ENCODE assay signal across 13 cellular contexts in the genomic region with DNA sequence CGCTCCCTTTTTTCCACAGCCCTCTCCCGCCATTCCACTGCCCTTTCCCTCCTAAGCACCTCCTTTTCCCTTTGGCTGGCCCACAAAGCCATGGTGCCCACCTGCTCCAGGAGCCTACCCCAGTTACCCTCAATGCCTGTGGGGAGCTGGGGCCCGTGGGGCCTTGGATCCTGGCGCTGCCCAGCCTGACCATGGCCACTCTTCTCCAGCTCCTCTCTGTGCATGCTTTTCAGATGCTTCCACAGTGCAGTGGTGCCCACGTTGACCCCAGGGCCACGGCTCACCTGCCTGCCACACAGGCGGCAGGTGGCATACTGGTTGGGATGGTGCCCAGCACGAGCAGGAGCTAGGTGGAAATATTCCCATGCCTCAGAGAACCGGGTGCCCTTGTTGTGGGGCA. TPM values are rescaled to one million over a fixed set of nuclear protein-coding genes. Genes with fewer than 3 reads are reported as not detected.
DNase-seq lines count a peak whose midpoint lies in the region; ATAC-seq, FAIRE-seq and TF ChIP-seq lines count a peak whose summit lies in the region.
"Had no signal": no experiment of that assay in that cellular context is flagged by ENCODE, and none has a peak within 500 bp of the region (broad histone marks: within the 10 kb centered on the region; RNA-seq: fewer than 3 reads in every experiment).

No MANE protein-coding gene starts in this region.

- H3K27ac Mint-ChIP-seq in immature natural killer cell = peak overlapping the region; percentile 18 to 65 (median 44)

- H2AFZ ChIP-seq in PC-9 = peak overlapping the region; percentile 34; the same call in 1 of the 2 replicates

- CTCF ChIA-PET in A549 (lab: Yijun Ruan, JAX) (interaction anchor here (1.0 to 3.2 kb wide), 4 partner anchors 10 to 122 kb away, joined by 3 to 24 read pairs (median 4); no protein-coding TSS in a partner anchor), PC-9 (lab: Charles Lee) (interaction anchor here (1.4 to 2.1 kb wide), 3 partner anchors 16 to 122 kb away, joined by 4 to 7 read pairs (median 5); no protein-coding TSS in a partner anchor)

- FAIRE-seq in A549 (lab: Jason Lieb, UNC) = no peak

- intact Hi-C loops in PC-9 (cut with micrococcal nuclease; ENCODE audit: unreplicated experiment) = loop anchor here (1.0 to 2.0 kb wide), 3 partner anchors 8 to 482 kb away; no protein-coding TSS in a partner anchor

- no peak for TF ChIP-seq POLR2A in A549 (IDR thresholded peaks at IDR 0.05; ENCODE audit: low read length)

- 71% methylated on average over 8 of the region's 9 CpGs for WGBS in A549 (ENCODE audit: missing lambda C conversion rate)

- POLR2A ChIA-PET in A549 (lab: Yijun Ruan, JAX) = interaction anchor here (0.8 kb wide), 1 partner anchor 8 kb away, joined by 3 read pairs; no protein-coding TSS in a partner anchor
- POLR2A ChIA-PET in PC-9 (lab: Charles Lee; ENCODE audit: unreplicated experiment) = interaction anchor here (0.5 to 1.4 kb wide), 6 partner anchors 8 to 385 kb away, joined by 3 to 30 read pairs (median 4); a partner anchor contains a TSS

- no peaks in the 10 kb centered on the region for H4K20me1 ChIP-seq in PC-9 (ENCODE audit: insufficient read depth)

- BruUV-seq in PC-9 (replicated peaks; lab: Mats Ljungman, UMichigan) = no TSS peak

- H3K27ac ChIP-seq in A549 (peak overlapping the region; percentile 67 to 80), PC-9 (peak overlapping the region; percentile 57)
- H3K27ac ChIP-seq: coronary artery, neutrophil had no signal

- H3K27me3 ChIP-seq in PC-9 (ENCODE audit: insufficient read depth, low read depth) = no peaks in the 10 kb centered on the region
- H3K27me3 ChIP-seq: neutrophil had no signal

- H3K4me1 Mint-ChIP-seq in immature natural killer cell = peaks cover 6 to 33% of the 10 kb centered on the region in 2 donors

- DNase-seq in A549 (ENCODE audit: low read depth in 1 of 2, low spot score in 1 of 2) (no peak), PC-9 (no peak), immature natural killer cell (no peak), NCI-H1930 (lab: John Stamatoyannopoulos, UW) (no peak), occipital lobe (lab: John Stamatoyannopoulos, UW) (no peak), AML-193 (lab: John Stamatoyannopoulos, UW) (no peak)
- DNase-seq: COR-L47, NCI-H446 had no signal

- no peaks in the 10 kb centered on the region for H3K79me2 ChIP-seq in PC-9 (ENCODE audit: low read depth)

- TF ChIP-seq EP300 in A549 (IDR thresholded peaks at IDR 0.05) = no peak

- no peaks in the 10 kb centered on the region for H3K36me3 ChIP-seq in PC-9 (ENCODE audit: low read depth)
- H3K36me3 ChIP-seq: neutrophil had no signal

- H3F3A ChIP-seq in PC-9 (ENCODE audit: insufficient read depth, low read depth) = peaks cover 20% of the 10 kb centered on the region

- H3K4me3 ChIP-seq in A549 = no peak overlapping the region
- peak overlapping the region; percentile 39 for H3K4me3 ChIP-seq in GM12875 (ENCODE audit: low read depth, low read length)
- no peak overlapping the region for H3K4me3 ChIP-seq in PC-9
- H3K4me3 ChIP-seq: coronary artery had no signal

- H3K9me3 ChIP-seq in A549 (no peaks in the 10 kb centered on the region), PC-9 (ENCODE audit: insufficient read depth, low read depth) (no peaks in the 10 kb centered on the region; the same call in 1 of the 2 replicates)
- H3K9me3 ChIP-seq: neutrophil had no signal

- TF ChIP-seq RAD21 in A549 (conservative IDR thresholded peaks at IDR 0.05 in 1 of 2, IDR thresholded peaks at IDR 0.05 in 1 of 2) = no peak

- no peaks in the 10 kb centered on the region for H3K9me3 Mint-ChIP-seq in immature natural killer cell

- H3K9me2 ChIP-seq in PC-9 (ENCODE audit: insufficient read depth) = no peaks in the 10 kb centered on the region

- H3K4me3 Mint-ChIP-seq in immature natural killer cell = no peak overlapping the region

- TF ChIP-seq CTCF in A549 (IDR thresholded peaks at IDR 0.05) (no peak), GM12875 (IDR thresholded peaks at IDR 0.05; ENCODE audit: borderline replicate concordance, insufficient read depth, low read depth, low read length) (no peak), PC-9 (conservative IDR thresholded peaks at IDR 0.05) (no peak)

- ATAC-seq in A549 = no peak
- no peak for ATAC-seq in HG03378 (IDR thresholded peaks at IDR 0.05; ENCODE audit: unreplicated experiment)

- H3K4me1 ChIP-seq in A549 (peaks cover 72% of the 10 kb centered on the region), PC-9 (replicated peaks; ENCODE audit: insufficient read depth) (peaks cover 28% of the 10 kb centered on the region)

- H3K4me2 ChIP-seq in A549 (peak overlapping the region; percentile 51), PC-9 (peak overlapping the region; percentile 27)

- H3K27me3 Mint-ChIP-seq in immature natural killer cell (ENCODE audit: low read depth in 3 of 3) = no peaks in the 10 kb centered on the region

- H3K36me3 Mint-ChIP-seq in immature natural killer cell = peaks cover 34 to 56% (median 36%) of the 10 kb centered on the region in 3 donors

TF ChIP-seq in A549, 52 proteins besides CTCF, POLR2A, EP300 and RAD21:
- TF ChIP-seq CEBPB (IDR thresholded peaks at IDR 0.05) (no peak), KDM1A (IDR thresholded peaks at IDR 0.05; ENCODE audit: low read depth) (no peak), KDM5A (IDR thresholded peaks at IDR 0.05) (no peak), CHD4 (IDR thresholded peaks at IDR 0.05; ENCODE audit: borderline replicate concordance) (no peak), JUNB (IDR thresholded peaks at IDR 0.05) (no peak), FOXS1 (CRISPR knock-in tag; IDR thresholded peaks at IDR 0.05) (no peak), ZC3H11A (IDR thresholded peaks at IDR 0.05) (no peak), RCOR1 (IDR thresholded peaks at IDR 0.05; ENCODE audit: low read depth, low read length) (no peak), HDAC2 (IDR thresholded peaks at IDR 0.05) (no peak), ZNF302 (CRISPR knock-in tag; IDR thresholded peaks at IDR 0.05) (no peak), BHLHE40 (IDR thresholded peaks at IDR 0.05; ENCODE audit: low read depth, low read length) (no peak), MAFK (IDR thresholded peaks at IDR 0.05; ENCODE audit: partially characterized antibody) (no peak), CBX2 (IDR thresholded peaks at IDR 0.05; ENCODE audit: borderline replicate concordance, low read depth) (no peak), NR3C1 (IDR thresholded peaks at IDR 0.05) (no peak), HOXB5 (CRISPR knock-in tag; IDR thresholded peaks at IDR 0.05) (no peak), FOSB (CRISPR knock-in tag; IDR thresholded peaks at IDR 0.05) (no peak)
- TF ChIP-seq, protein P1, sequence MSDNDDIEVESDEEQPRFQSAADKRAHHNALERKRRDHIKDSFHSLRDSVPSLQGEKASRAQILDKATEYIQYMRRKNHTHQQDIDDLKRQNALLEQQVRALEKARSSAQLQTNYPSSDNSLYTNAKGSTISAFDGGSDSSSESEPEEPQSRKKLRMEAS (IDR thresholded peaks at IDR 0.05) = no peak
- TF ChIP-seq, protein P2, sequence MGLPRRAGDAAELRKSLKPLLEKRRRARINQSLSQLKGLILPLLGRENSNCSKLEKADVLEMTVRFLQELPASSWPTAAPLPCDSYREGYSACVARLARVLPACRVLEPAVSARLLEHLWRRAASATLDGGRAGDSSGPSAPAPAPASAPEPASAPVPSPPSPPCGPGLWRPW (IDR thresholded peaks at IDR 0.05) = no peak
- TF ChIP-seq, protein P3, sequence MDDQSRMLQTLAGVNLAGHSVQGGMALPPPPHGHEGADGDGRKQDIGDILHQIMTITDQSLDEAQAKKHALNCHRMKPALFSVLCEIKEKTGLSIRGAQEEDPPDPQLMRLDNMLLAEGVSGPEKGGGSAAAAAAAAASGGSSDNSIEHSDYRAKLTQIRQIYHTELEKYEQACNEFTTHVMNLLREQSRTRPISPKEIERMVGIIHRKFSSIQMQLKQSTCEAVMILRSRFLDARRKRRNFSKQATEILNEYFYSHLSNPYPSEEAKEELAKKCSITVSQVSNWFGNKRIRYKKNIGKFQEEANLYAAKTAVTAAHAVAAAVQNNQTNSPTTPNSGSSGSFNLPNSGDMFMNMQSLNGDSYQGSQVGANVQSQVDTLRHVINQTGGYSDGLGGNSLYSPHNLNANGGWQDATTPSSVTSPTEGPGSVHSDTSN (IDR thresholded peaks at IDR 0.05) = no peak
- TF ChIP-seq, protein P4, sequence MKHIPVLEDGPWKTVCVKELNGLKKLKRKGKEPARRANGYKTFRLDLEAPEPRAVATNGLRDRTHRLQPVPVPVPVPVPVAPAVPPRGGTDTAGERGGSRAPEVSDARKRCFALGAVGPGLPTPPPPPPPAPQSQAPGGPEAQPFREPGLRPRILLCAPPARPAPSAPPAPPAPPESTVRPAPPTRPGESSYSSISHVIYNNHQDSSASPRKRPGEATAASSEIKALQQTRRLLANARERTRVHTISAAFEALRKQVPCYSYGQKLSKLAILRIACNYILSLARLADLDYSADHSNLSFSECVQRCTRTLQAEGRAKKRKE (CRISPR knock-in tag; IDR thresholded peaks at IDR 0.05; ENCODE audit: low read depth) = no peak
TF ChIP-seq in A549: peak in this region for 0.

RNA-seq across cellular contexts. Expression of a gene that starts 1.5 kb away (rescaled TPM):
- polyA plus RNA-seq in A549 (2011; rRNA removed) (0.48 and 0.63 TPM in 2 replicates), A549 (2017; fragmentation: RNase III; extraction: RNeasy Plus Mini Kit Qiagen cat#74134 plus additional on column Dnase treatment) (1.1 to 1.9 TPM (median 1.8 TPM) in 3 replicates), immature natural killer cell (under 1 TPM in 1 of 3 donors, not detected in 2; 0.50 TPM)
- polyA plus RNA-seq in A549 (2012; cell fraction: cytosol; rRNA removed) = 0.20 and 0.23 TPM in 2 replicates
- polyA plus RNA-seq in A549 (2012; cell fraction: nucleus; rRNA removed) = 0.17 and 0.31 TPM in 2 replicates
- 0.25 and 0.29 TPM in 2 replicates for polyA minus RNA-seq in A549 (2011; rRNA and poly(A)+ RNA removed)
- total RNA-seq in PC-9 (2021) (45.1 and 54.7 TPM in 2 replicates), occipital lobe (not detected)
- total RNA-seq: fibroblast of villous mesenchyme had no signal

RNA-seq across cellular contexts. Expression of a gene that starts 51.7 kb away (rescaled TPM):
- polyA plus RNA-seq in A549 (2011; rRNA removed) = not detected in 2 replicates
- 0.01 TPM in 1 of 2 replicates, not detected in the other for polyA plus RNA-seq in A549 (2012; cell fraction: cytosol; rRNA removed)
- polyA plus RNA-seq in A549 (2012; cell fraction: nucleus; rRNA removed) = not detected in 2 replicates
- polyA plus RNA-seq in A549 (2017; fragmentation: RNase III; extraction: RNeasy Plus Mini Kit Qiagen cat#74134 plus additional on column Dnase treatment) = 0.03 TPM in 1 of 3 replicates, not detected in the others
- not detected in 2 replicates for polyA minus RNA-seq in A549 (2011; rRNA and poly(A)+ RNA removed)
- 0.11 and 0.20 TPM in 2 replicates for total RNA-seq in PC-9 (2021)
- 100 to 1,000 TPM; 206 to 251 (median 217) TPM for polyA plus RNA-seq in immature natural killer cell
- not detected for total RNA-seq in occipital lobe
- total RNA-seq: fibroblast of villous mesenchyme had no signal

Comparison
In these comparisons a context has a peak if more than half of its experiments do, and no peak if none do; other contexts are left out.
1. RNA of a gene that starts 1.5 kb away (total RNA-seq): 45.1 to 54.7 TPM in PC-9; not detected in occipital lobe (single experiment); every median in the first group is over 10 times any median in the second.